24 cellular contexts compared by ENCODE assay signal in the genomic region with DNA sequence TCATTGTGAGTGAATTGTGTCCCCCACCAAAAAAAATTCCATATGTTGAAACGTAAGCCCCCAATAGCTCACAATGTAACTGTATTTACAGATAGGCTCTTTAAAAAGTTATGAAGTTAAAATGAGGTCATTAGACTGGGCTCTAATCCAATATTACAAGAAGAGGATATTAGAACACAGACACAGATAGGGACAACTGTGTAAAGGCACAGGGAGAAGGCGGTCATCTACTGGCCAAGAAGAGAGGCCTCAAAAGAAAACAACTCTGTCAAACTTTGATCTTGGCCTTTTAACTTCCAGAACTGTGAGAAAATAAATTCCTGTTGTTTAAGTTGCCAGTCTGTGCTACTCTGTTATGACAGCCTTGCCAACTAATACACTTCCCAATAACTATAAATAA.
A peak's percentile ranks its signal among the peaks of the same experiment; 100 is the strongest.
DNase-seq lines count a peak whose midpoint lies in the region; ATAC-seq and TF ChIP-seq lines count a peak whose summit lies in the region.
"Had no signal": no experiment of that assay in that cellular context is flagged by ENCODE, and none has a peak within 500 bp of the region (broad histone marks: within the 10 kb centered on the region; RNA-seq: fewer than 3 reads in every experiment).

No MANE protein-coding gene starts in this region.

- peak overlapping the region; percentile 27 for H3K27ac ChIP-seq in smooth muscle cell (ENCODE audit: low read depth)
- H3K27ac ChIP-seq: 22Rv1; A549; BLaER1 treated with 17β-estradiol and CSF1 and Interleukin-3, amounts not matched to agents 10 nM and 100 nM; C4-2B had no signal

- peaks cover 8% of the 10 kb centered on the region for H3F3A ChIP-seq in smooth muscle cell (ENCODE audit: low read depth)

- H3K4me1 ChIP-seq in smooth muscle cell (ENCODE audit: low read depth), result peaks cover 4% of the 10 kb centered on the region
- H3K4me1 ChIP-seq: A549, Caco-2 had no signal

- H3K4me2 ChIP-seq in smooth muscle cell, result peak overlapping the region; percentile 10
- H3K4me2 ChIP-seq: A549; BLaER1 treated with 17β-estradiol and CSF1 and Interleukin-3, amounts not matched to agents 10 nM and 100 nM had no signal

- ATAC-seq in left ventricle myocardium superior, result peak; percentile 41
- ATAC-seq in left cardiac atrium, result no peak
- ATAC-seq in GM19467 (IDR thresholded peaks at IDR 0.05; ENCODE audit: unreplicated experiment), result no peak
- ATAC-seq: A549; CD8-positive, alpha-beta T cell; GM12878 had no signal

- no peaks in the 10 kb centered on the region for H3K27me3 ChIP-seq in smooth muscle cell (ENCODE audit: low read depth)
- H3K27me3 ChIP-seq: BLaER1 treated with 17β-estradiol and CSF1 and Interleukin-3, amounts not matched to agents 10 nM and 100 nM had no signal

- no peaks in the 10 kb centered on the region for H3K36me3 ChIP-seq in smooth muscle cell (ENCODE audit: low read depth)
- H3K36me3 ChIP-seq: BLaER1 treated with 17β-estradiol and CSF1 and Interleukin-3, amounts not matched to agents 10 nM and 100 nM had no signal

- no peaks in the 10 kb centered on the region for H3K9me3 Mint-ChIP-seq in glutamatergic neuron (ENCODE audit: unreplicated experiment)
- H3K9me3 Mint-ChIP-seq: CD4-positive, alpha-beta T cell; CD8-positive, alpha-beta T cell had no signal

- no peaks in the 10 kb centered on the region for H3K27me3 Mint-ChIP-seq in glutamatergic neuron (ENCODE audit: unreplicated experiment)
- H3K27me3 Mint-ChIP-seq: B cell; CD4-positive, alpha-beta T cell had no signal

- no peak overlapping the region for H3K9ac ChIP-seq in smooth muscle cell (ENCODE audit: low read depth)
- H3K9ac ChIP-seq: BLaER1 treated with 17β-estradiol and CSF1 and Interleukin-3, amounts not matched to agents 10 nM and 100 nM had no signal

- DNase-seq in left ventricle myocardium superior (no peak), left cardiac atrium (no peak), glutamatergic neuron (no peak), smooth muscle cell (lab: John Stamatoyannopoulos, UW; ENCODE audit: unreplicated experiment) (no peak), NCI-H774 (lab: John Stamatoyannopoulos, UW) (no peak)
- DNase-seq: AML-193; Caco-2; Calu3; CD4-positive, alpha-beta T cell; CD8-positive, alpha-beta T cell; DMS 273 treated with DMSO at 0.1 percent for 48 hours; DMS153; DMS53; DMS79; DND-41; EL; GDM1 had no signal

- H3K27ac Mint-ChIP-seq in glutamatergic neuron (ENCODE audit: unreplicated experiment), result peak overlapping the region; percentile 34
- H3K27ac Mint-ChIP-seq: B cell; CD4-positive, alpha-beta T cell; CD8-positive, alpha-beta T cell had no signal

- H3K4me3 Mint-ChIP-seq in glutamatergic neuron (ENCODE audit: unreplicated experiment), result no peak overlapping the region
- H3K4me3 Mint-ChIP-seq: B cell; CD4-positive, alpha-beta T cell; CD8-positive, alpha-beta T cell had no signal

- WGBS in smooth muscle cell (ENCODE audit: low lambda C conversion rate), result 40% methylated on average over 2 of the region's 2 CpGs

- H4K20me1 ChIP-seq in smooth muscle cell (ENCODE audit: low read depth), result no peaks in the 10 kb centered on the region
- H4K20me1 ChIP-seq: BLaER1 treated with 17β-estradiol and CSF1 and Interleukin-3, amounts not matched to agents 10 nM and 100 nM had no signal

- no peaks in the 10 kb centered on the region for H3K9me3 ChIP-seq in smooth muscle cell (replicated peaks; ENCODE audit: low read depth)
- H3K9me3 ChIP-seq: A549, Caco-2 had no signal

- no peak for TF ChIP-seq CTCF in glutamatergic neuron (IDR thresholded peaks at IDR 0.05; ENCODE audit: partially characterized antibody, unreplicated experiment)
- TF ChIP-seq CTCF in smooth muscle cell (IDR thresholded peaks at IDR 0.05; ENCODE audit: borderline replicate concordance, insufficient read depth, poor library complexity, severe bottlenecking), result no peak

- no peaks in the 10 kb centered on the region for H3K4me1 Mint-ChIP-seq in glutamatergic neuron (ENCODE audit: low read depth, unreplicated experiment)
- H3K4me1 Mint-ChIP-seq: B cell had no signal

- intact Hi-C loops in left ventricle myocardium superior (cut with micrococcal nuclease) (no loop called here), left cardiac atrium (cut with DNase I) (no loop called here)

- H3K79me2 ChIP-seq in smooth muscle cell (ENCODE audit: low read depth), result no peaks in the 10 kb centered on the region

- no peak overlapping the region for H3K4me3 ChIP-seq in smooth muscle cell
- H3K4me3 ChIP-seq: A549; BLaER1 treated with 17β-estradiol and CSF1 and Interleukin-3, amounts not matched to agents 10 nM and 100 nM; GM12878 had no signal

- peak overlapping the region; percentile 36 for H2AFZ ChIP-seq in smooth muscle cell (ENCODE audit: low read depth)

- H3K36me3 Mint-ChIP-seq in glutamatergic neuron (ENCODE audit: unreplicated experiment), result no peaks in the 10 kb centered on the region
- H3K36me3 Mint-ChIP-seq: CD8-positive, alpha-beta T cell had no signal
